23 cellular contexts compared by ENCODE assay signal in the genomic region with DNA sequence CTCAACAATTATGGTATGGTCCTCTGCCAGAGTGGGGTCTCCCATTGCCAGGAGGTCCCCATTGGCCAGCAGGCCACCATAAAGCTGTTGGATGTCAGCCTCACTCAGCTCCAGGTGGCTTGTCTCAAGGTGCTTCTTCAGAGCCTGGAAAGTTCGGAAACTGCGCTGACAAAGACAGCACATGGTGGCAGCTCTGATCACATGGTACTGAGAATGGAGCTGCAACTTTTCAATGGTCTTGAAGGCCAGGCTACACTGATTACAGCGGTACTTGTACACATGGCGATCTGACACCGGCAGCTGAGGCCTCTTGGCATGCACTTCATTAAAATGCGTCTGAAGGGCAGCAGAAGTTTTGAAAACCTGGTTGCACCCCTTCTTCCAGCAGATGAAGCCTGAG.
"Had no signal": no experiment of that assay in that cellular context is flagged by ENCODE, and none has a peak within 500 bp of the region (broad histone marks: within the 10 kb centered on the region; RNA-seq: fewer than 3 reads in every experiment).

No MANE protein-coding gene starts in this region.

- FAIRE-seq: islet of Langerhans, pancreas, small intestine had no signal

- H3K36me3 ChIP-seq: neutrophil had no signal

- H3K27me3 ChIP-seq: esophagus squamous epithelium, heart right ventricle, left lung, neutrophil, pancreas, suprapubic skin, vagina had no signal

- H3K27ac ChIP-seq: coronary artery, esophagus squamous epithelium, left lung, lower lobe of right lung, neutrophil, pancreas, suprapubic skin, vagina had no signal

- DNase-seq: dermis blood vessel endothelial cell; effector memory CD4-positive, alpha-beta T cell; erythroblast; esophagus squamous epithelium; foreskin melanocyte; glutamatergic neuron; hippocampal formation; left cardiac atrium; left lung; lower lobe of right lung; natural killer cell; pancreas; small intestine; stimulated activated CD4-positive, alpha-beta T cell treated with anti-CD3 and anti-CD28 coated beads, Interleukin-15, amount 100 ng/mL, for 24 hours; stimulated activated CD4-positive, alpha-beta T cell treated with anti-CD3 and anti-CD28 coated beads, Interleukin-2, amount 100 ng/mL, for 48 hours; stimulated activated naive B cell treated with anti-CD40 and anti-IgM and Interleukin-4, amounts not matched to agents 10 μg/mL and 1 μg/mL and 100 μg/mL, for 72 hours; trophoblast cell had no signal

- ATAC-seq: natural killer cell; pancreas; stimulated activated naive B cell treated with anti-CD40 and anti-IgM and Interleukin-4, amounts not matched to agents 10 μg/mL and 1 μg/mL and 100 μg/mL, for 72 hours had no signal

- H3K4me1 ChIP-seq: left lung, lower lobe of right lung, pancreas, suprapubic skin, vagina had no signal

- H3K9me3 ChIP-seq: esophagus squamous epithelium, heart right ventricle, left lung, lower lobe of right lung, neutrophil, pancreas, suprapubic skin, vagina had no signal

- H3K4me3 ChIP-seq: coronary artery, esophagus squamous epithelium, heart right ventricle, left lung, lower lobe of right lung, pancreas, suprapubic skin, vagina had no signal
